Comparison of ENCODE assay signal across 9 cellular contexts in genomic region chr4:186554485-186554884, GRCh38. TPM values are rescaled to one million over a fixed set of nuclear protein-coding genes. Genes with fewer than 3 reads are reported as not detected.
DNase-seq lines count a peak whose midpoint lies in the region; TF ChIP-seq lines count a peak whose summit lies in the region.
"Had no signal": no experiment of that assay in that cellular context is flagged by ENCODE, and none has a peak within 500 bp of the region (broad histone marks: within the 10 kb centered on the region; RNA-seq: fewer than 3 reads in every experiment).

No MANE protein-coding gene starts in this region.

- in situ Hi-C loops in GM23248 (cut with MboI): no loop called here

- H3K4me2 ChIP-seq in GM23248 (ENCODE audit: unreplicated experiment) (peak overlapping the region; percentile 49), hepatocyte (peak overlapping the region; percentile 98)

- H3K27ac ChIP-seq in GM23248: no peak overlapping the region
- H3K27ac ChIP-seq in RWPE1: no peak overlapping the region
- no peak overlapping the region for H3K27ac ChIP-seq in hepatocyte

- H3K27me3 ChIP-seq in GM23248 (replicated peaks; ENCODE audit: insufficient read depth) (peaks cover 73% of the 10 kb centered on the region), hepatocyte (peaks cover 57% of the 10 kb centered on the region)

- H4K20me1 ChIP-seq in GM23248 (ENCODE audit: insufficient read depth) (no peaks in the 10 kb centered on the region), hepatocyte (ENCODE audit: insufficient read depth, poor library complexity, severe bottlenecking) (no peaks in the 10 kb centered on the region)

- CTCF ChIA-PET in RWPE1 (lab: Yijun Ruan, JAX): interaction anchor here (0.6 to 0.7 kb wide), 2 partner anchors 187 to 366 kb away, joined by 3 to 4 read pairs; no protein-coding TSS in a partner anchor

- H3K4me3 ChIP-seq in GM23248: peak overlapping the region; percentile 39
- peak overlapping the region; percentile 64 for H3K4me3 ChIP-seq in hepatocyte

- WGBS in GM23248 (ENCODE audit: low coverage in 1 of 2, low lambda C conversion rate in 2 of 2, missing lambda C conversion rate in 2 of 2), 2 experiments: 8 to 9% methylated on average over 13 of the region's 13 CpGs
- WGBS in hepatocyte (ENCODE audit: low lambda C conversion rate, missing lambda C conversion rate): 10% methylated on average over 13 of the region's 13 CpGs

- no peak overlapping the region for H3K9ac ChIP-seq in GM23248

- H3K79me2 ChIP-seq in GM23248 (ENCODE audit: insufficient read depth): no peaks in the 10 kb centered on the region
- no peaks in the 10 kb centered on the region for H3K79me2 ChIP-seq in hepatocyte

- H3K9me3 ChIP-seq in GM23248 (ENCODE audit: low read depth) (no peaks in the 10 kb centered on the region), hepatocyte (ENCODE audit: low read depth) (no peaks in the 10 kb centered on the region)

- H2AFZ ChIP-seq in GM23248: peak overlapping the region; percentile 47; the same call in 1 of the 2 replicates
- peak overlapping the region; percentile 62 for H2AFZ ChIP-seq in hepatocyte

- H3K9me2 ChIP-seq in GM23248 (ENCODE audit: insufficient read depth) (no peaks in the 10 kb centered on the region), hepatocyte (replicated peaks; ENCODE audit: insufficient read depth) (no peaks in the 10 kb centered on the region)

- H3K4me1 ChIP-seq in GM23248 (ENCODE audit: insufficient read depth) (peaks cover 9% of the 10 kb centered on the region), hepatocyte (ENCODE audit: insufficient read depth) (peaks cover 5% of the 10 kb centered on the region)

- DNase-seq in GM23248 (peak; percentile 41), RWPE1 (ENCODE audit: low spot score) (peak; percentile 30), hepatocyte (ENCODE audit: low spot score) (peak; percentile 26), retina (peak; percentile 77), hypothalamus (lab: John Stamatoyannopoulos, UW) (no peak), GM10266 (ENCODE audit: extremely low spot score) (no peak), COLO829 (ENCODE audit: low spot score) (no peak)
- DNase-seq in activated T-cell treated with anti-CD3 and anti-CD28 coated beads, Interleukin-2, amount 50 U/mL, for 1 hour: no peak

- no peaks in the 10 kb centered on the region for H3K36me3 ChIP-seq in GM23248 (ENCODE audit: low read depth)
- H3K36me3 ChIP-seq in hepatocyte (replicated peaks; ENCODE audit: insufficient read depth, low read depth): no peaks in the 10 kb centered on the region

- TF ChIP-seq CTCF in RWPE1 (conservative IDR thresholded peaks at IDR 0.05; ENCODE audit: low read depth): no peak
- peak; percentile 25 for TF ChIP-seq CTCF in hepatocyte (IDR thresholded peaks at IDR 0.05; ENCODE audit: poor library complexity)
- no peak for TF ChIP-seq CTCF in GM10266 (IDR thresholded peaks at IDR 0.05; ENCODE audit: control insufficient read depth, insufficient read depth, low read depth, missing control alignments)

- H3F3A ChIP-seq in GM23248 (ENCODE audit: insufficient read depth): no peaks in the 10 kb centered on the region

- POLR2A ChIA-PET in RWPE1 (lab: Yijun Ruan, JAX; ENCODE audit: low non-redundant PET): no interaction called here

RNA-seq across cellular contexts. Expression of gene MTNR1A, which starts 0.9 kb away (rescaled TPM):
- not detected in 2 replicates for total RNA-seq in GM23248 (2014; rRNA removed; shearing (Covaris generic))
- polyA plus RNA-seq in GM23248 (2016; fragmentation: Nextera tagmentation; extraction: Ambion mirVana) (not detected in 2 replicates), hepatocyte (0.16 TPM in 1 of 2 replicates, not detected in the other)
- not detected in 2 replicates for total RNA-seq in hepatocyte
- polyA plus RNA-seq: IgD-negative memory B cell had no signal

Comparison
In these comparisons a context has a peak if more than half of its experiments do, and no peak if none do; other contexts are left out.
1. DNase-seq: peak in GM23248 (single experiment), RWPE1 (single experiment), hepatocyte (single experiment) and retina (single experiment); none in hypothalamus (0 of 51), GM10266 (single experiment), activated T-cell treated with anti-CD3 and anti-CD28 coated beads, Interleukin-2, amount 50 U/mL, for 1 hour (single experiment) and COLO829 (single experiment).